In the genomic region with DNA sequence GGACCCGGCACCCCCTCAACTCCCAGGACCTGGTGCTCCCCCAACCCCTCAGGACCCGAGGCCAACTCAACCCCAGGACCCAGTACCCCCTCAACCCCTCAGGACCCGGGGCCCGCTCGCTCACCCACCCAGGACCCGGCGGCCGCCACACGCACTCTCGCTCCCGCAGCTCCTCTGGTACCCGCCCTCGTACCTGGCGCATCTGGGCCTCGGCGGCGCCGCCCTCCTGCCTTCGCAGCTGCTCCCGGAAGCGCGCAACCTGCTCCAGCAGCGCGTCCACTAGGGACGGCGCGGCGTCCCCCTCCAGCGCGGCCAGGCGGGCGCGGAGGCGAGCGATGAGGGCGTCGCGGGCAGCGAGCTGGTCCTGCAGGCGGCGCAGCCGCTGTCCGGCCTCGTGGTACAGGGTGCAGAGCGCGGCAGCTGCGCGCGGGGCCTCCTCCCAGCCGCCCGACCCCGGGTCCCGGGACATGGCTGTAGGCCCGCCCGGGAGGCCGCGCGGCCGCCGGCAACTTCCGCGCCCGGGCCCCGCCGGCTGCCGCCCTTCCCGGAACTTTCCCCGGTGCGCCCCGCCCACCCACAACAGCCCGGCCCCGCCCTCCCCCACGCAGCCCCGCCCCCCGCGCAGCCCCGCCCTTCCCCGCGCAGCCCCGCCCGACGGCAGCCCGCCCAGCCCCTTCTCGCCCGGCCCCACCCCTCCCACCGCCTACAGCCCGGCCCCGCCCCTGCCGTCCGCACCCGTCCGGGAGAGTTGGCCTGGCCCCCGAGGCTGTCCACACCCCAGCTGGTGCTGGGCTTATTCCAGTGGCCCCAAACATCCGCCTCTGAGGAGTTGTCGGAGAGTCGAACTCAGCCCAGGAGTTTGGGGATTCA, we compare ENCODE assay signal across 8 cellular contexts. TPM values are rescaled to one million over a fixed set of nuclear protein-coding genes. Genes with fewer than 3 reads are reported as not detected.
DNase-seq lines count a peak whose midpoint lies in the region; ATAC-seq and TF ChIP-seq lines count a peak whose summit lies in the region.

TSS of gene TNIP2 (minus strand) at position 516 of the 870 bp plus-strand sequence. CDS start at position 469, 47 bp downstream.

- no peaks in the 10 kb centered on the region for H3K9me3 ChIP-seq in colonic mucosa

- peak within 1 kb of the TSS; percentile 78 to 93 for H3K9ac ChIP-seq in colonic mucosa (ENCODE audit: low read depth in 2 of 2, low read length in 2 of 2)

- no peaks in the 10 kb centered on the region for H3K27me3 ChIP-seq in colonic mucosa

- intact Hi-C loops in colonic mucosa (cut with DNase I) = no loop called here

- no peak for TF ChIP-seq CTCF in colonic mucosa (IDR thresholded peaks at IDR 0.05)

- peak; percentile 55 for ATAC-seq in HG02943 (IDR thresholded peaks at IDR 0.05; ENCODE audit: low read depth, unreplicated experiment)

- no peaks in the 10 kb centered on the region for H3K36me3 ChIP-seq in colonic mucosa

- DNase-seq in NCI-H524 (lab: John Stamatoyannopoulos, UW) (peak; percentile 60 to 67), NCI-H524 treated with DMSO at 0.1 percent for 48 hours (lab: John Stamatoyannopoulos, UW) (no peak), NCI-H2196 (lab: John Stamatoyannopoulos, UW; ENCODE audit: unreplicated experiment) (peak; percentile 81), colonic mucosa (peak; percentile 92), left kidney (ENCODE audit: low read depth, low spot score) (peak; percentile 92)
- DNase-seq in activated CD4-positive, alpha-beta T cell treated with anti-CD3 and anti-CD28 coated beads for 48 hours = peak; percentile 83
- DNase-seq in stimulated activated CD4-positive, alpha-beta T cell treated with anti-CD3 and anti-CD28 coated beads, Interleukin-2, amount 100 ng/mL, for 24 hours = peak; percentile 78 to 79

- peak within 1 kb of the TSS; percentile 95 for H3K27ac ChIP-seq in colonic mucosa

- peaks cover 10% of the 10 kb centered on the region for H3K4me1 ChIP-seq in colonic mucosa

- peak within 1 kb of the TSS; percentile 71 for H3K4me3 ChIP-seq in colonic mucosa

RNA-seq across cellular contexts. Expression of gene TNIP2, which starts in this region (rescaled TPM):
- 10 to 100 TPM; 43.6 to 61.3 TPM for total RNA-seq in colonic mucosa
